ENCODE assay signal across 26 cellular contexts in genomic region chr1:43619996-43620920, GRCh38.
"Had no signal": no experiment of that assay in that cellular context is flagged by ENCODE, and none has a peak within 500 bp of the region (broad histone marks: within the 10 kb centered on the region; RNA-seq: fewer than 3 reads in every experiment).

No MANE protein-coding gene starts in this region.

- H3K4me1 Mint-ChIP-seq: activated CD4-positive, alpha-beta memory T cell treated with anti-CD3 and anti-CD28 coated beads, Interleukin-2, amount 10 ng/mL, durations not matched to agents 7 days and 5 days; activated CD4-positive, alpha-beta T cell treated with anti-CD3 and anti-CD28 coated beads, Interleukin-2, amount 10 ng/mL, durations not matched to agents 24 days and 14 days; activated naive CD4-positive, alpha-beta T cell treated with anti-CD3 and anti-CD28 coated beads, Interleukin-2, amount 50 U/mL, for 24 hours; activated naive CD8-positive, alpha-beta T cell treated with anti-CD3 and anti-CD28 coated beads, Interleukin-2, amount 50 U/mL, for 24 hours had no signal

- H3K4me3 Mint-ChIP-seq: activated CD4-positive, alpha-beta memory T cell treated with anti-CD3 and anti-CD28 coated beads, Interleukin-2, amount 10 ng/mL, durations not matched to agents 7 days and 5 days; activated CD4-positive, alpha-beta T cell treated with anti-CD3 and anti-CD28 coated beads, Interleukin-2, amount 10 ng/mL, durations not matched to agents 24 days and 14 days; activated naive CD4-positive, alpha-beta T cell treated with anti-CD3 and anti-CD28 coated beads, Interleukin-2, amount 50 U/mL, for 24 hours; activated naive CD8-positive, alpha-beta T cell treated with anti-CD3 and anti-CD28 coated beads, Interleukin-2, amount 50 U/mL, for 24 hours; activated T-cell treated with anti-CD3 and anti-CD28 coated beads, Interleukin-2, amount 50 U/mL, for 24 hours; effector memory CD8-positive, alpha-beta T cell; nephron had no signal

- H3K27ac Mint-ChIP-seq: activated CD4-positive, alpha-beta memory T cell treated with anti-CD3 and anti-CD28 coated beads, Interleukin-2, amount 10 ng/mL, durations not matched to agents 7 days and 5 days; activated CD4-positive, alpha-beta T cell treated with anti-CD3 and anti-CD28 coated beads, Interleukin-2, amount 10 ng/mL, durations not matched to agents 24 days and 14 days; activated naive CD4-positive, alpha-beta T cell treated with anti-CD3 and anti-CD28 coated beads, Interleukin-2, amount 50 U/mL, for 24 hours; activated naive CD8-positive, alpha-beta T cell treated with anti-CD3 and anti-CD28 coated beads, Interleukin-2, amount 50 U/mL, for 24 hours; activated T-cell treated with anti-CD3 and anti-CD28 coated beads, Interleukin-2, amount 50 U/mL, for 24 hours; effector memory CD8-positive, alpha-beta T cell; nephron had no signal

- ATAC-seq: effector memory CD8-positive, alpha-beta T cell; gastrocnemius medialis; pancreas; psoas muscle had no signal

- H3K36me3 Mint-ChIP-seq: activated naive CD4-positive, alpha-beta T cell treated with anti-CD3 and anti-CD28 coated beads, Interleukin-2, amount 50 U/mL, for 24 hours had no signal

- H3K27me3 Mint-ChIP-seq: activated CD4-positive, alpha-beta memory T cell treated with anti-CD3 and anti-CD28 coated beads, Interleukin-2, amount 10 ng/mL, durations not matched to agents 7 days and 5 days; activated CD4-positive, alpha-beta T cell treated with anti-CD3 and anti-CD28 coated beads, Interleukin-2, amount 10 ng/mL, durations not matched to agents 24 days and 14 days; activated naive CD4-positive, alpha-beta T cell treated with anti-CD3 and anti-CD28 coated beads, Interleukin-2, amount 50 U/mL, for 24 hours; activated naive CD8-positive, alpha-beta T cell treated with anti-CD3 and anti-CD28 coated beads, Interleukin-2, amount 50 U/mL, for 24 hours; activated T-cell treated with anti-CD3 and anti-CD28 coated beads, Interleukin-2, amount 50 U/mL, for 24 hours had no signal

- FAIRE-seq: islet of Langerhans, pancreas, TTC549 had no signal

- DNase-seq: activated CD4-positive, alpha-beta memory T cell treated with anti-CD3 and anti-CD28 coated beads, Interleukin-2, amount 10 ng/mL, durations not matched to agents 7 days and 5 days; activated CD4-positive, alpha-beta T cell treated with anti-CD3 and anti-CD28 coated beads, Interleukin-2, amount 10 ng/mL, durations not matched to agents 24 days and 14 days; activated CD4-positive, CD25-positive, alpha-beta regulatory T cell treated with anti-CD3 and anti-CD28 coated beads, Interleukin-2, amount 50 U/mL, for 72 hours; activated CD8-positive, alpha-beta memory T cell treated with anti-CD3 and anti-CD28 coated beads, Interleukin-2, amount 50 U/mL, for 48 hours; activated gamma-delta T cell; activated naive CD8-positive, alpha-beta T cell treated with anti-CD3 and anti-CD28 coated beads, Interleukin-2, amount 50 U/mL, for 24 hours; activated T-cell treated with anti-CD3 and anti-CD28 coated beads, Interleukin-2, amount 50 U/mL, for 24 hours; amygdala; colonic mucosa; effector memory CD8-positive, alpha-beta T cell; erythroblast; gastrocnemius medialis; glutamatergic neuron; left ventricle myocardium inferior; psoas muscle; stimulated activated CD4-positive, alpha-beta T cell treated with anti-CD3 and anti-CD28 coated beads, Interleukin-15, amount 100 ng/mL, for 24 hours; stimulated activated naive CD4-positive, alpha-beta T cell treated with Interleukin-2 at 50 U/mL for 16 hours; T-helper 9 cell; transverse colon; uterus had no signal

- H3K9me3 Mint-ChIP-seq: activated CD4-positive, alpha-beta memory T cell treated with anti-CD3 and anti-CD28 coated beads, Interleukin-2, amount 10 ng/mL, durations not matched to agents 7 days and 5 days; activated CD4-positive, alpha-beta T cell treated with anti-CD3 and anti-CD28 coated beads, Interleukin-2, amount 10 ng/mL, durations not matched to agents 24 days and 14 days; activated naive CD4-positive, alpha-beta T cell treated with anti-CD3 and anti-CD28 coated beads, Interleukin-2, amount 50 U/mL, for 24 hours; activated naive CD8-positive, alpha-beta T cell treated with anti-CD3 and anti-CD28 coated beads, Interleukin-2, amount 50 U/mL, for 24 hours; activated T-cell treated with anti-CD3 and anti-CD28 coated beads, Interleukin-2, amount 50 U/mL, for 24 hours; effector memory CD8-positive, alpha-beta T cell; nephron had no signal

- H3K4me3 ChIP-seq: colonic mucosa, gastrocnemius medialis, left ventricle myocardium inferior, pancreas, psoas muscle, smooth muscle cell, transverse colon, uterus had no signal

- H3K36me3 ChIP-seq: gastrocnemius medialis, left ventricle myocardium inferior, uterus had no signal

- H3K27me3 ChIP-seq: colonic mucosa, gastrocnemius medialis, pancreas, transverse colon, uterus had no signal
